In genomic region chr1:201171063-201172036, GRCh38 we compare ENCODE assay signal across 8 cellular contexts. TPM values are rescaled to one million over a fixed set of nuclear protein-coding genes. Genes with fewer than 3 reads are reported as not detected.
DNase-seq lines count a peak whose midpoint lies in the region; ATAC-seq and TF ChIP-seq lines count a peak whose summit lies in the region.

No MANE protein-coding gene starts in this region.

- DNase-seq in NCI-H2196 treated with DMSO at 0.1 percent for 48 hours (lab: John Stamatoyannopoulos, UW; ENCODE audit: unreplicated experiment) (peak; percentile 76), NCI-H2196 (lab: John Stamatoyannopoulos, UW; ENCODE audit: unreplicated experiment) (no peak), NCI-H2029 (lab: John Stamatoyannopoulos, UW) (peak; percentile 53), stomach (peak; percentile 31)
- DNase-seq in activated CD4-positive, alpha-beta T cell treated with anti-CD3 and anti-CD28 coated beads, Interleukin-2, amount 50 U/mL, for 1 hour: peak; percentile 22

- no peak for TF ChIP-seq EP300 in stomach (IDR thresholded peaks at IDR 0.05)

- no peaks in the 10 kb centered on the region for H3K36me3 ChIP-seq in endocrine pancreas (ENCODE audit: control insufficient read depth, insufficient read depth, low read length)
- no peaks in the 10 kb centered on the region for H3K36me3 ChIP-seq in mucosa of rectum (ENCODE audit: control insufficient read depth in 2 of 2, insufficient read depth in 2 of 2, low read length in 2 of 2)
- H3K36me3 ChIP-seq in stomach: no peaks in the 10 kb centered on the region

- no peaks in the 10 kb centered on the region for H3K9me3 ChIP-seq in endocrine pancreas (ENCODE audit: control insufficient read depth, low read length)
- no peaks in the 10 kb centered on the region for H3K9me3 ChIP-seq in mucosa of rectum (ENCODE audit: control insufficient read depth in 2 of 2, low read length in 2 of 2)
- no peaks in the 10 kb centered on the region for H3K9me3 ChIP-seq in stomach

- H3K27ac ChIP-seq in mucosa of rectum (ENCODE audit: low read depth in 2 of 2, low read length in 2 of 2): peak overlapping the region; percentile 87 to 96
- peak overlapping the region; percentile 90 to 97 (median 96) for H3K27ac ChIP-seq in stomach

- H3K9ac ChIP-seq in endocrine pancreas (ENCODE audit: control insufficient read depth, insufficient read depth, low read length) (peak overlapping the region; percentile 78), mucosa of rectum (ENCODE audit: low read depth in 1 of 2, low read length in 2 of 2) (peak overlapping the region; percentile 89 to 94)

- peak; percentile 49 for ATAC-seq in HG02759 (IDR thresholded peaks at IDR 0.05; ENCODE audit: unreplicated experiment)

- H3K27me3 ChIP-seq in endocrine pancreas (ENCODE audit: control insufficient read depth, insufficient read depth, low read length) (no peaks in the 10 kb centered on the region), mucosa of rectum (ENCODE audit: control insufficient read depth in 2 of 2, insufficient read depth in 2 of 2, low read length in 2 of 2) (no peaks in the 10 kb centered on the region), stomach (no peaks in the 10 kb centered on the region)

- peak in 3 of 7 experiments; percentile 4 to 35 (median 32) for TF ChIP-seq CTCF in stomach (IDR thresholded peaks at IDR 0.05)

- TF ChIP-seq POLR2A in stomach (IDR thresholded peaks at IDR 0.05): no peak

- peak overlapping the region; percentile 72 for H3K4me3 ChIP-seq in endocrine pancreas (ENCODE audit: control insufficient read depth, insufficient read depth, low read length)
- H3K4me3 ChIP-seq in mucosa of rectum (ENCODE audit: low read length in 2 of 2): peak overlapping the region; percentile 78 to 82
- H3K4me3 ChIP-seq in stomach: peak overlapping the region; percentile 55 to 70 (median 64)

- WGBS in stomach, 5 donors: 5 to 16% (median 6%) methylated on average over 14 to 48 of the region's 48 CpGs

- intact Hi-C loops in stomach (cut with DNase I; ENCODE audit: low total_unique reads): no loop called here

- H3K4me1 ChIP-seq in endocrine pancreas (ENCODE audit: control insufficient read depth, insufficient read depth, low read length) (no peaks in the 10 kb centered on the region), mucosa of rectum (ENCODE audit: control insufficient read depth in 2 of 2, insufficient read depth in 2 of 2, low read length in 2 of 2) (peaks cover 6 to 10% of the 10 kb centered on the region in 2 donors), stomach (peaks cover 4 to 20% (median 16%) of the 10 kb centered on the region in 4 donors)

RNA-seq across cellular contexts. Expression of gene TMEM9, which starts 17.1 kb away (rescaled TPM):
- total RNA-seq in stomach: 10 to 100 TPM; 21.7 to 51.8 (median 47.8) TPM
- 10 to 100 TPM; 22.0 to 53.8 (median 48.1) TPM for polyA plus RNA-seq in stomach

RNA-seq across cellular contexts. Expression of gene IGFN1, which starts 19.3 kb away (rescaled TPM):
- total RNA-seq in stomach: under 1 TPM in 2 of 5 donors, not detected in 3; under 0.01 to 0.55 TPM
- under 1 TPM; under 0.01 to 0.15 (median 0.05) TPM for polyA plus RNA-seq in stomach

RNA-seq across cellular contexts. Expression of gene ASCL5, which starts 44.4 kb away (rescaled TPM):
- total RNA-seq in stomach: under 1 TPM in 1 of 5 donors, not detected in 4; 0.18 TPM
- polyA plus RNA-seq in stomach: under 1 TPM in 2 of 3 donors, not detected in 1; 0.10 to 0.19 TPM

RNA-seq across cellular contexts. Expression of gene CACNA1S, which starts 59.1 kb away (rescaled TPM):
- under 1 TPM in 2 of 5 donors, not detected in 3; under 0.01 to 0.18 TPM for total RNA-seq in stomach
- not detected for polyA plus RNA-seq in stomach
